8 cellular contexts compared by ENCODE assay signal in the genomic region with DNA sequence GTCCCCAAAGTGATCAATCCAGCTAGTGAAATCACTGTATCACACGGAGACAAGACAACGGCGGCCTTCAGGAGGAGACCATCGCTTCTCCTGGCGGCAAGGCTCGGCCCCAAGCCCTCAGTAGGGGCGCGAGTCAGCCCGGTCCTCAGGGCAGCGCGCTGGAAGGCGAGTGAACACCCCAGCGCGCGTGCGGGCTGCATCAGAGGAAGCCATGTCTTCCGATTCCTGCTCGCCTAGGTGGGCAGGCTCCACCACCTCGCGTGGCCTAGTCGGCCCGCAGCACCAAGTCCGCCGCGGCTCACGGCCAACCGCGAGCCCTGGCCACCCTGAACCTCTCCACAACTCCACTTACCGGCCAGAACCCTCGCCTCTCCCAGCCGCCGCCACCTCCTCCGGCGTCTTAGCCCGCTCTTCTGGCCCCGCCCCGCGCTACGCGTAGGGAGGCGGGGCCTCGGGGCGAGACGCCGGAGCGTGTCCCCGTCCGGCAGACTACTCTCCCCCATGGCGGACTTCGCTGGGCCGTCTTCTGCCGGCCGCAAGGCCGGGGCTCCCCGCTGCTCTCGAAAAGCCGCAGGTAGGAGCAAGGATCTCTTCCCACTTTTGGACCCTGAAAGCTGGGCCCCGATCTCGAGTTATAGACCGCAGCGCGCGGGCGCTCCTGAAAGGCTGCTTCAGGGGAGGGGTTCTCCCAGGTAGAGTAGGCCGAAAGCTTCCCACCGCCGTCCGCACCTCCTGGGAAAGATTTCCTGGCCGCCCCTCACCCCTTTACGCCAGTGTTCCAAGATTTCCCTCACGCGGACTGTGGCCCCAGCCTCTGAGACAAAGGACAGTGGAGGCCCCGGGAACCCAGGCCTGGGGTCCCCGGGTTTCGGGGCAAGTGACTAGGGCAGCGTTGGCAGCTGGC. TPM values are rescaled to one million over a fixed set of nuclear protein-coding genes. Genes with fewer than 3 reads are reported as not detected.
A peak's percentile ranks its signal among the peaks of the same experiment; 100 is the strongest.
DNase-seq lines count a peak whose midpoint lies in the region; ATAC-seq and TF ChIP-seq lines count a peak whose summit lies in the region.

A gene with protein sequence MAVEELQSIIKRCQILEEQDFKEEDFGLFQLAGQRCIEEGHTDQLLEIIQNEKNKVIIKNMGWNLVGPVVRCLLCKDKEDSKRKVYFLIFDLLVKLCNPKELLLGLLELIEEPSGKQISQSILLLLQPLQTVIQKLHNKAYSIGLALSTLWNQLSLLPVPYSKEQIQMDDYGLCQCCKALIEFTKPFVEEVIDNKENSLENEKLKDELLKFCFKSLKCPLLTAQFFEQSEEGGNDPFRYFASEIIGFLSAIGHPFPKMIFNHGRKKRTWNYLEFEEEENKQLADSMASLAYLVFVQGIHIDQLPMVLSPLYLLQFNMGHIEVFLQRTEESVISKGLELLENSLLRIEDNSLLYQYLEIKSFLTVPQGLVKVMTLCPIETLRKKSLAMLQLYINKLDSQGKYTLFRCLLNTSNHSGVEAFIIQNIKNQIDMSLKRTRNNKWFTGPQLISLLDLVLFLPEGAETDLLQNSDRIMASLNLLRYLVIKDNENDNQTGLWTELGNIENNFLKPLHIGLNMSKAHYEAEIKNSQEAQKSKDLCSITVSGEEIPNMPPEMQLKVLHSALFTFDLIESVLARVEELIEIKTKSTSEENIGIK (minus strand): TSS at position 415 of the 904 bp plus-strand sequence. CDS start 988 bp downstream, outside the sequence.
RPAP2 (plus strand) TSS at position 487 of the 904 bp plus-strand sequence; CDS start at position 502, 15 bp downstream.

- no peak for TF ChIP-seq CTCF in WTC11 (IDR thresholded peaks at IDR 0.05)
- TF ChIP-seq CTCF in cardiac fibroblast (IDR thresholded peaks at IDR 0.05; ENCODE audit: low read depth, low read length): no peak

- no peaks in the 10 kb centered on the region for H3K27me3 Mint-ChIP-seq in WTC11 (ENCODE audit: low read depth)

- ATAC-seq in GM18868 (IDR thresholded peaks at IDR 0.05; ENCODE audit: unreplicated experiment) (peak; percentile 98), HG03103 (IDR thresholded peaks at IDR 0.05; ENCODE audit: low read depth, unreplicated experiment) (peak; percentile 95), WTC11 (peak; percentile 98)

- peaks cover 36% of the 10 kb centered on the region for H3K36me3 Mint-ChIP-seq in WTC11

- no peaks in the 10 kb centered on the region; the same call in 1 of the 2 replicates for H3K9me3 Mint-ChIP-seq in WTC11

- H3K27ac Mint-ChIP-seq in WTC11: peak within 1 kb of the TSS; percentile 98

- DNase-seq in AG08395 (ENCODE audit: low spot score) (peak; percentile 91), NCI-H2171 treated with DMSO at 0.1 percent for 48 hours (lab: John Stamatoyannopoulos, UW) (peak; percentile 87), WTC11 (ENCODE audit: low spot score) (peak; percentile 77), cardiac fibroblast (ENCODE audit: low read depth in 2 of 2) (peak; percentile 85 to 89), islet precursor cell (peak; percentile 92)
- DNase-seq in stimulated activated CD4-positive, alpha-beta T cell treated with anti-CD3 and anti-CD28 coated beads, Interleukin-12 subunit alpha, Interleukin-12 subunit beta, amount 100 ng/mL, for 4 hours: peak; percentile 73

- POLR2A ChIA-PET in WTC11 (lab: Charles Lee): interaction anchor here (0.8 to 1.1 kb wide), 3 partner anchors 9 to 218 kb away, joined by 3 to 4 read pairs (median 3); partner anchors contain the start of gene BTBD8

- peak within 1 kb of the TSS; percentile 95 for H3K4me3 Mint-ChIP-seq in WTC11

- peaks cover 13% of the 10 kb centered on the region for H3K4me1 Mint-ChIP-seq in WTC11

- CTCF ChIA-PET in WTC11 (lab: Charles Lee): interaction anchor here (0.5 to 1.7 kb wide), 4 partner anchors 7 to 292 kb away, joined by 3 to 5 read pairs (median 4); partner anchors contain the start of gene GFI1

- H3K4me3 ChIP-seq in cardiac fibroblast (replicated peaks in 1 of 2; ENCODE audit: low read depth in 2 of 2, low read length in 2 of 2): peak within 1 kb of the TSS; percentile 90 to 92

TF ChIP-seq in WTC11, 78 proteins besides CTCF, POLR2A, EP300 and RAD21 (continues in another document):
- TF ChIP-seq E2F5 (CRISPR knock-in tag; IDR thresholded peaks at IDR 0.05) (0 out of 2 replicates have a peak, but pooled peaks have one; percentile 72), ZNF416 (CRISPR knock-in tag; IDR thresholded peaks at IDR 0.05) (no peak), ZNF219 (CRISPR knock-in tag; IDR thresholded peaks at IDR 0.05; ENCODE audit: borderline replicate concordance) (no peak), E2F1 (CRISPR knock-in tag; IDR thresholded peaks at IDR 0.05) (no peak), JAZF1 (CRISPR knock-in tag; IDR thresholded peaks at IDR 0.05) (no peak), CREB1 (CRISPR knock-in tag; IDR thresholded peaks at IDR 0.05) (no peak; the same call in 1 of the 2 replicates), FOXJ3 (CRISPR knock-in tag; IDR thresholded peaks at IDR 0.05; ENCODE audit: borderline replicate concordance) (no peak), MAX (CRISPR knock-in tag; IDR thresholded peaks at IDR 0.05) (peak; percentile 62; the same call in 1 of the 2 replicates), SOX15 (CRISPR knock-in tag; IDR thresholded peaks at IDR 0.05) (no peak), ATF2 (CRISPR knock-in tag; IDR thresholded peaks at IDR 0.05; ENCODE audit: borderline replicate concordance, low read depth) (no peak), ATF3 (CRISPR knock-in tag; conservative IDR thresholded peaks at IDR 0.05) (no peak), ZMAT4 (CRISPR knock-in tag; IDR thresholded peaks at IDR 0.05) (no peak), TP53 (CRISPR knock-in tag; IDR thresholded peaks at IDR 0.05) (0 out of 2 replicates have a peak, but pooled peaks have one; percentile 57)
- TF ChIP-seq, protein P1, sequence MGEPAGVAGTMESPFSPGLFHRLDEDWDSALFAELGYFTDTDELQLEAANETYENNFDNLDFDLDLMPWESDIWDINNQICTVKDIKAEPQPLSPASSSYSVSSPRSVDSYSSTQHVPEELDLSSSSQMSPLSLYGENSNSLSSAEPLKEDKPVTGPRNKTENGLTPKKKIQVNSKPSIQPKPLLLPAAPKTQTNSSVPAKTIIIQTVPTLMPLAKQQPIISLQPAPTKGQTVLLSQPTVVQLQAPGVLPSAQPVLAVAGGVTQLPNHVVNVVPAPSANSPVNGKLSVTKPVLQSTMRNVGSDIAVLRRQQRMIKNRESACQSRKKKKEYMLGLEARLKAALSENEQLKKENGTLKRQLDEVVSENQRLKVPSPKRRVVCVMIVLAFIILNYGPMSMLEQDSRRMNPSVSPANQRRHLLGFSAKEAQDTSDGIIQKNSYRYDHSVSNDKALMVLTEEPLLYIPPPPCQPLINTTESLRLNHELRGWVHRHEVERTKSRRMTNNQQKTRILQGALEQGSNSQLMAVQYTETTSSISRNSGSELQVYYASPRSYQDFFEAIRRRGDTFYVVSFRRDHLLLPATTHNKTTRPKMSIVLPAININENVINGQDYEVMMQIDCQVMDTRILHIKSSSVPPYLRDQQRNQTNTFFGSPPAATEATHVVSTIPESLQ (CRISPR knock-in tag; IDR thresholded peaks at IDR 0.05): no peak
- TF ChIP-seq, protein P2, sequence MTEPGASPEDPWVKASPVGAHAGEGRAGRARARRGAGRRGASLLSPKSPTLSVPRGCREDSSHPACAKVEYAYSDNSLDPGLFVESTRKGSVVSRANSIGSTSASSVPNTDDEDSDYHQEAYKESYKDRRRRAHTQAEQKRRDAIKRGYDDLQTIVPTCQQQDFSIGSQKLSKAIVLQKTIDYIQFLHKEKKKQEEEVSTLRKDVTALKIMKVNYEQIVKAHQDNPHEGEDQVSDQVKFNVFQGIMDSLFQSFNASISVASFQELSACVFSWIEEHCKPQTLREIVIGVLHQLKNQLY (CRISPR knock-in tag; IDR thresholded peaks at IDR 0.05): peak; percentile 70; the same call in 1 of the 2 replicates

RNA-seq across cellular contexts. Expression of the first gene that starts in this region (rescaled TPM):
- total RNA-seq in WTC11 (2021): 20.4 to 20.9 TPM (median 20.4 TPM) in 3 replicates

RNA-seq across cellular contexts. Expression of gene RPAP2, which starts in this region (rescaled TPM):
- 19.8 to 23.0 TPM (median 21.5 TPM) in 3 replicates for total RNA-seq in WTC11 (2021)

Comparison
In these comparisons a context has a peak if more than half of its experiments do, and no peak if none do; other contexts are left out.
1. Peak in every context shown above with its lines: DNase-seq, ATAC-seq and H3K4me3 ChIP-seq.